In genomic region chr17:55356440-55357328, GRCh38 we compare ENCODE assay signal across 8 cellular contexts.
DNase-seq lines count a peak whose midpoint lies in the region; ATAC-seq, FAIRE-seq and TF ChIP-seq lines count a peak whose summit lies in the region.

No MANE protein-coding gene starts in this region.

- TF ChIP-seq CTCF in A549 (IDR thresholded peaks at IDR 0.05) (peak; percentile 82), astrocyte of the cerebellum (IDR thresholded peaks at IDR 0.05; ENCODE audit: low read depth, low read length, missing control alignments) (peak; percentile 82)

- no peak overlapping the region for H3K4me3 ChIP-seq in A549
- no peak overlapping the region for H3K4me3 ChIP-seq in astrocyte of the cerebellum (ENCODE audit: low read depth, low read length)

- DNase-seq in A549 (ENCODE audit: low read depth in 1 of 2, low spot score in 1 of 2): peak; percentile 86 to 88
- peak; percentile 20 for DNase-seq in NCI-H187 treated with DMSO at 0.1 percent for 48 hours (lab: John Stamatoyannopoulos, UW)
- DNase-seq in T-helper 9 cell: peak; percentile 54
- peak; percentile 43 for DNase-seq in astrocyte of the cerebellum (ENCODE audit: low read depth)
- peak; percentile 59 for DNase-seq in iPS DF 19.7 (ENCODE audit: low read depth, low spot score)
- DNase-seq in stimulated activated CD4-positive, alpha-beta T cell treated with anti-CD3 and anti-CD28 coated beads, Interleukin-15, amount 100 ng/mL, for 24 hours: peak; percentile 82

- in situ Hi-C loops in astrocyte of the cerebellum (cut with HindIII; ENCODE audit: low sequenced_read_pairs): loop anchor here (5.0 kb wide), 2 partner anchors 64 to 156 kb away; partner anchors contain the start of gene SMIM36

- ATAC-seq in A549 (peak; percentile 100), GM18511 (IDR thresholded peaks at IDR 0.05; ENCODE audit: unreplicated experiment) (peak; percentile 99), HG02973 (IDR thresholded peaks at IDR 0.05; ENCODE audit: unreplicated experiment) (peak; percentile 92)

- no peaks in the 10 kb centered on the region for H3K4me1 ChIP-seq in A549

- peak; percentile 78 to 81 for TF ChIP-seq RAD21 in A549 (conservative IDR thresholded peaks at IDR 0.05 in 1 of 2, IDR thresholded peaks at IDR 0.05 in 1 of 2)

- WGBS in A549 (ENCODE audit: missing lambda C conversion rate): 20% methylated on average over 3 of the region's 3 CpGs

- CTCF ChIA-PET in A549 (lab: Yijun Ruan, JAX): interaction anchor here (0.6 to 9.7 kb wide), 52 partner anchors 9 to 387 kb away, joined by 3 to 125 read pairs (median 4); partner anchors contain the start of gene SMIM36

- peaks cover 13% of the 10 kb centered on the region; the same call in 1 of the 3 replicates for H3K9me3 ChIP-seq in A549

- no peak for TF ChIP-seq POLR2A in A549 (IDR thresholded peaks at IDR 0.05; ENCODE audit: low read length)

- H3K4me2 ChIP-seq in A549: no peak overlapping the region

- peak; percentile 99 for FAIRE-seq in A549 (lab: Jason Lieb, UNC)

- H3K27ac ChIP-seq in A549: peak overlapping the region; percentile 29 to 33; a peak in 3 of 6 replicates

- no peak for TF ChIP-seq EP300 in A549 (IDR thresholded peaks at IDR 0.05)

- POLR2A ChIA-PET in A549 (lab: Yijun Ruan, JAX): no interaction called here

TF ChIP-seq in A549, 52 proteins besides CTCF, POLR2A, EP300 and RAD21:
- TF ChIP-seq SREBF2 (IDR thresholded peaks at IDR 0.05) (no peak), FOSL2 (IDR thresholded peaks at IDR 0.05) (no peak), FOSL2 (CRISPR knock-in tag; IDR thresholded peaks at IDR 0.05) (peak; percentile 37), SMC3 (IDR thresholded peaks at IDR 0.05) (peak; percentile 83)

Comparison
In these comparisons a context has a peak if more than half of its experiments do, and no peak if none do; other contexts are left out.
1. DNase-seq: peak in every context shown above with its lines; median percentile 87 in A549; 82 in stimulated activated CD4-positive, alpha-beta T cell treated with anti-CD3 and anti-CD28 coated beads, Interleukin-15, amount 100 ng/mL, for 24 hours; 59 in iPS DF 19.7; 54 in T-helper 9 cell; 43 in astrocyte of the cerebellum; 20 in NCI-H187 treated with DMSO at 0.1 percent for 48 hours.